In the genomic region with DNA sequence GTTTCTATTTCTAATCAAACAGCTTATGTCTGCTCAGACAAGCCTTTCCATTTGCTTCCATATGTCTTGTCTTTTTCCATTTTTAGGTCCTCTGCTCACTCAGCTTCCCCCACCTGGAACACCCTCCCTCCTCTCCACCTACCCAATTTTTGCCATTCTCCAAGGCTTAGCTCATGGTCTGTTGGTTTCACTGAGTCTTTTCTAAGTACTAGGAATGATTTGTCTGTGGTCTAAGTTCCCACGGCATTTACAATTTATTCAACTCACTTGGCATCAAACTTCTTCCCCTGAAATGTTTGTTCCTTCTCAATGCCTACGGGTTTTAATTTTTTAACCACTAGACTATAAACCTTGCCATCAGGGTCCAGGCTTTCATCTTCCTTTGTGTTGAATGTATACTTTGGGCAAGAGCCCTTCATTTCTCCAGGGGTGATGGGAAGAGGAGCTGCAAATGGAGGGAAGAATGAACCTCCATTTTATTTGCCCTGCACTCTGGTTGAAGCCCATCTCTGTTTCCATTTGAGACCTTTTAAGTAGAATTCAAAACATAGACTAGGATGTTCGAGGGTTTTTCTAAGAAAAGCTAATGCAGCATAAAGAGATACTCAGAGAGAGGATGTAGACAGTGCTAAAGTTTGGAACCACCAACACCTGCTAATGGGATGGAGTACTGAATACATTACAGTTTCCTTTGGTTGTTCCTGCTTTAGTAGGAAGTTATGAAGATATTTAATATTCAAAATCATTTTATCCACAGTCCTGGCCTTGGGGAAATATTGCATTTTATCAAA, we compare ENCODE assay signal across 23 cellular contexts.
"Had no signal": no experiment of that assay in that cellular context is flagged by ENCODE, and none has a peak within 500 bp of the region (broad histone marks: within the 10 kb centered on the region; RNA-seq: fewer than 3 reads in every experiment).

No MANE protein-coding gene starts in this region.

- H3K9me3 Mint-ChIP-seq: activated CD4-positive, alpha-beta memory T cell treated with anti-CD3 and anti-CD28 coated beads, Interleukin-2, amount 10 ng/mL, durations not matched to agents 7 days and 5 days; stimulated activated naive CD8-positive, alpha-beta T cell treated with anti-CD3 and anti-CD28 coated beads, Interleukin-15, amount 100 ng/mL, for 72 hours had no signal

- H3K27me3 Mint-ChIP-seq: activated CD4-positive, alpha-beta memory T cell treated with anti-CD3 and anti-CD28 coated beads, Interleukin-2, amount 10 ng/mL, durations not matched to agents 7 days and 5 days; T-helper 17 cell had no signal

- H3K27me3 ChIP-seq: sigmoid colon, suprapubic skin, uterus had no signal

- DNase-seq: activated CD4-positive, alpha-beta memory T cell treated with anti-CD3 and anti-CD28 coated beads, Interleukin-2, amount 10 ng/mL, durations not matched to agents 7 days and 5 days; activated CD4-positive, alpha-beta T cell treated with anti-CD3 and anti-CD28 coated beads for 4 hours; activated CD4-positive, CD25-positive, alpha-beta regulatory T cell; activated gamma-delta T cell; activated naive CD4-positive, alpha-beta T cell treated with anti-CD3 and anti-CD28 coated beads, Interleukin-2, amount 50 U/mL, for 16 hours; aorta; central memory CD4-positive, alpha-beta T cell; heart left ventricle; left colon; lower lobe of right lung; naive B cell; nucleus accumbens; sigmoid colon; spleen; stimulated activated CD4-positive, alpha-beta T cell treated with anti-CD3 and anti-CD28 coated beads, Interleukin-4, amount 100 ng/mL, for 4 hours; stimulated activated naive CD8-positive, alpha-beta T cell treated with anti-CD3 and anti-CD28 coated beads, Interleukin-15, amount 100 ng/mL, for 72 hours; SW 1271; T-helper 17 cell; uterus had no signal

- ATAC-seq: gastroesophageal sphincter; heart left ventricle; lower lobe of right lung; stimulated activated naive CD8-positive, alpha-beta T cell treated with anti-CD3 and anti-CD28 coated beads, Interleukin-15, amount 100 ng/mL, for 72 hours; T-helper 17 cell had no signal

- H3K27ac Mint-ChIP-seq: activated CD4-positive, alpha-beta memory T cell treated with anti-CD3 and anti-CD28 coated beads, Interleukin-2, amount 10 ng/mL, durations not matched to agents 7 days and 5 days; stimulated activated naive CD8-positive, alpha-beta T cell treated with anti-CD3 and anti-CD28 coated beads, Interleukin-15, amount 100 ng/mL, for 72 hours; T-helper 17 cell had no signal

- H3K79me2 ChIP-seq: parathyroid adenoma had no signal

- H3K9me3 ChIP-seq: gastroesophageal sphincter, lower lobe of right lung, sigmoid colon, spleen, suprapubic skin, uterus had no signal

- H3K4me1 ChIP-seq: gastroesophageal sphincter, heart left ventricle, lower lobe of right lung, parathyroid adenoma, sigmoid colon, spleen, suprapubic skin, uterus had no signal

- H3K4me1 Mint-ChIP-seq: naive B cell had no signal

- H3K4me3 Mint-ChIP-seq: activated CD4-positive, alpha-beta memory T cell treated with anti-CD3 and anti-CD28 coated beads, Interleukin-2, amount 10 ng/mL, durations not matched to agents 7 days and 5 days; naive B cell; stimulated activated naive CD8-positive, alpha-beta T cell treated with anti-CD3 and anti-CD28 coated beads, Interleukin-15, amount 100 ng/mL, for 72 hours; T-helper 17 cell had no signal

- H3K36me3 ChIP-seq: gastroesophageal sphincter, heart left ventricle, lower lobe of right lung, sigmoid colon, spleen, suprapubic skin, uterus had no signal

- H2AFZ ChIP-seq: parathyroid adenoma had no signal

- H3K9ac ChIP-seq: parathyroid adenoma had no signal

- H3K4me3 ChIP-seq: gastroesophageal sphincter, heart left ventricle, lower lobe of right lung, sigmoid colon, spleen, suprapubic skin, uterus had no signal

- H3K27ac ChIP-seq: epithelial cell of prostate, gastroesophageal sphincter, heart left ventricle, lower lobe of right lung, parathyroid adenoma, sigmoid colon, spleen, suprapubic skin, uterus had no signal
